Comparison of ENCODE assay signal across 9 cellular contexts in genomic region chr20:62651285-62652021, GRCh38. TPM values are rescaled to one million over a fixed set of nuclear protein-coding genes. Genes with fewer than 3 reads are reported as not detected.
DNase-seq lines count a peak whose midpoint lies in the region; ATAC-seq and TF ChIP-seq lines count a peak whose summit lies in the region.
"Had no signal": no experiment of that assay in that cellular context is flagged by ENCODE, and none has a peak within 500 bp of the region (broad histone marks: within the 10 kb centered on the region; RNA-seq: fewer than 3 reads in every experiment).

No MANE protein-coding gene starts in this region.

- H3K9ac ChIP-seq in endodermal cell (ENCODE audit: extremely low read depth, low read length, poor library complexity, severe bottlenecking), result no peak overlapping the region

- peak overlapping the region; percentile 84 for H3K27ac Mint-ChIP-seq in activated CD4-positive, alpha-beta memory T cell treated with anti-CD3 and anti-CD28 coated beads for 36 hours
- H3K27ac Mint-ChIP-seq in endodermal cell (no peak overlapping the region), progenitor cell of endocrine pancreas (no peak overlapping the region)

- H3K4me1 Mint-ChIP-seq in activated CD4-positive, alpha-beta memory T cell treated with anti-CD3 and anti-CD28 coated beads for 36 hours (ENCODE audit: low read depth), result peaks cover 29% of the 10 kb centered on the region
- peaks cover 5% of the 10 kb centered on the region for H3K4me1 Mint-ChIP-seq in endodermal cell
- H3K4me1 Mint-ChIP-seq in progenitor cell of endocrine pancreas (ENCODE audit: low read depth), result peaks cover 8% of the 10 kb centered on the region

- H3K4me3 ChIP-seq in endodermal cell (ENCODE audit: low read length), result no peak overlapping the region
- H3K4me3 ChIP-seq in vagina, result peak overlapping the region; percentile 17 to 33

- H3K9me3 ChIP-seq in endodermal cell (ENCODE audit: control insufficient read depth, low read length) (no peaks in the 10 kb centered on the region), vagina (no peaks in the 10 kb centered on the region)

- POLR2A ChIA-PET in activated CD4-positive, alpha-beta memory T cell treated with anti-CD3 and anti-CD28 coated beads for 36 hours (lab: Charles Lee), result interaction anchor here (1.0 to 2.6 kb wide), 5 partner anchors 9 to 143 kb away, joined by 3 to 21 read pairs (median 3); partner anchors contain the start of gene SLCO4A1

- no peak for TF ChIP-seq CTCF in endodermal cell (conservative IDR thresholded peaks at IDR 0.05)
- no peak for TF ChIP-seq CTCF in vagina (IDR thresholded peaks at IDR 0.05)
- no peak for TF ChIP-seq CTCF in progenitor cell of endocrine pancreas (IDR thresholded peaks at IDR 0.05; ENCODE audit: unreplicated experiment)

- H3K27me3 Mint-ChIP-seq in activated CD4-positive, alpha-beta memory T cell treated with anti-CD3 and anti-CD28 coated beads for 36 hours, result no peaks in the 10 kb centered on the region
- H3K27me3 Mint-ChIP-seq in endodermal cell (ENCODE audit: insufficient read depth) (no peaks in the 10 kb centered on the region), progenitor cell of endocrine pancreas (peaks cover 6% of the 10 kb centered on the region)

- H3K4me1 ChIP-seq in endodermal cell (ENCODE audit: control insufficient read depth, insufficient read depth, low read length) (no peaks in the 10 kb centered on the region), vagina (peaks cover 48% of the 10 kb centered on the region)

- no peaks in the 10 kb centered on the region for H3K36me3 ChIP-seq in endodermal cell (ENCODE audit: control insufficient read depth, insufficient read depth, low read length)
- H3K36me3 ChIP-seq in vagina, result no peaks in the 10 kb centered on the region

- H3K27me3 ChIP-seq in endodermal cell (ENCODE audit: control insufficient read depth, insufficient read depth, low read length, poor library complexity, severe bottlenecking), result no peaks in the 10 kb centered on the region
- H3K27me3 ChIP-seq in vagina, result no peaks in the 10 kb centered on the region

- peak overlapping the region; percentile 58 for H3K4me3 Mint-ChIP-seq in activated CD4-positive, alpha-beta memory T cell treated with anti-CD3 and anti-CD28 coated beads for 36 hours
- no peak overlapping the region for H3K4me3 Mint-ChIP-seq in endodermal cell
- no peak overlapping the region for H3K4me3 Mint-ChIP-seq in progenitor cell of endocrine pancreas (ENCODE audit: low read depth)

- intact Hi-C loops in activated CD4-positive, alpha-beta memory T cell treated with anti-CD3 and anti-CD28 coated beads for 36 hours (cut with micrococcal nuclease), result loop anchor here (1.0 to 5.0 kb wide), 5 partner anchors 8 to 149 kb away; no protein-coding TSS in a partner anchor
- intact Hi-C loops in posterior vena cava (cut with DNase I), result no loop called here
- intact Hi-C loops in vagina (cut with DNase I), result no loop called here

- CTCF ChIA-PET in activated CD4-positive, alpha-beta memory T cell treated with anti-CD3 and anti-CD28 coated beads for 36 hours (lab: Charles Lee), result interaction anchor here (0.9 to 2.1 kb wide), 7 partner anchors 9 to 242 kb away, joined by 3 to 9 read pairs (median 5); partner anchors contain the start of genes MRGBP and SLCO4A1

- no peaks in the 10 kb centered on the region for H3K9me3 Mint-ChIP-seq in activated CD4-positive, alpha-beta memory T cell treated with anti-CD3 and anti-CD28 coated beads for 36 hours
- H3K9me3 Mint-ChIP-seq in endodermal cell (no peaks in the 10 kb centered on the region), progenitor cell of endocrine pancreas (ENCODE audit: low read depth) (no peaks in the 10 kb centered on the region)

- H3K27ac ChIP-seq in endodermal cell (ENCODE audit: low read depth, low read length) (no peak overlapping the region), vagina (peak overlapping the region; percentile 87)

- no peak for TF ChIP-seq POLR2A in vagina (IDR thresholded peaks at IDR 0.05)

- DNase-seq in DMS 273 treated with DMSO at 0.1 percent for 48 hours (lab: John Stamatoyannopoulos, UW) (peak; percentile 65), NAMALWA (ENCODE audit: low spot score) (peak; percentile 86), endodermal cell (peak; percentile 58), posterior vena cava (ENCODE audit: low spot score) (peak; percentile 93), vagina (ENCODE audit: extremely low spot score in 2 of 2) (no peak), progenitor cell of endocrine pancreas (ENCODE audit: low spot score, unreplicated experiment) (no peak)
- DNase-seq in activated CD4-positive, alpha-beta memory T cell treated with anti-CD3 and anti-CD28 coated beads for 36 hours, result peak; percentile 89

- WGBS in endodermal cell (ENCODE audit: insufficient coverage in 1 of 2, insufficient read length in 1 of 2), 2 experiments, result 80 to 83% methylated on average over 15 to 22 of the region's 24 CpGs

- H3K36me3 Mint-ChIP-seq in activated CD4-positive, alpha-beta memory T cell treated with anti-CD3 and anti-CD28 coated beads for 36 hours, result peaks cover 3% of the 10 kb centered on the region
- H3K36me3 Mint-ChIP-seq in endodermal cell (ENCODE audit: low read depth) (no peaks in the 10 kb centered on the region), progenitor cell of endocrine pancreas (ENCODE audit: insufficient read depth) (no peaks in the 10 kb centered on the region)

- peak; percentile 48 for ATAC-seq in GM21737 (IDR thresholded peaks at IDR 0.05; ENCODE audit: unreplicated experiment)

RNA-seq across cellular contexts. Expression of gene SLCO4A1, which starts 9.2 kb away (rescaled TPM):
- total RNA-seq in activated CD4-positive, alpha-beta memory T cell treated with anti-CD3 and anti-CD28 coated beads for 36 hours, result 10 to 100 TPM; 29.6 to 30.7 TPM
- 1 to 10 TPM; 2.9 to 5.0 TPM for total RNA-seq in endodermal cell
- 2.0 TPM for polyA plus RNA-seq in endodermal cell (2013, experiment 1 of 2)
- polyA plus RNA-seq in endodermal cell (2013, experiment 2 of 2), result 1.7 TPM
- total RNA-seq in posterior vena cava, result 10 to 100 TPM; 14.7 to 15.2 TPM
- total RNA-seq in vagina, result 45.9 TPM
- 2.6 and 3.6 TPM in 2 replicates for total RNA-seq in progenitor cell of endocrine pancreas

RNA-seq across cellular contexts. Expression of gene NTSR1, which starts 57.2 kb away (rescaled TPM):
- not detected for total RNA-seq in activated CD4-positive, alpha-beta memory T cell treated with anti-CD3 and anti-CD28 coated beads for 36 hours
- total RNA-seq in endodermal cell (under 1 TPM; 0.11 to 0.62 TPM), posterior vena cava (under 1 TPM in 1 of 2 donors, not detected in 1; 0.14 TPM), vagina (0.49 TPM), progenitor cell of endocrine pancreas (0.13 TPM in 1 of 2 replicates, not detected in the other)
- 2.0 TPM for polyA plus RNA-seq in endodermal cell (2013, experiment 1 of 2)
- 1.4 TPM for polyA plus RNA-seq in endodermal cell (2013, experiment 2 of 2)
- total RNA-seq: renal cortical epithelial cell had no signal

Comparison
In these comparisons a context has a peak if more than half of its experiments do, and no peak if none do; other contexts are left out.
1. DNase-seq: peak in DMS 273 treated with DMSO at 0.1 percent for 48 hours (single experiment), NAMALWA (single experiment), activated CD4-positive, alpha-beta memory T cell treated with anti-CD3 and anti-CD28 coated beads for 36 hours (single experiment), endodermal cell (single experiment) and posterior vena cava (single experiment); none in vagina (0 of 2) and progenitor cell of endocrine pancreas (single experiment).